ENCODE assay signal across 16 cellular contexts in the genomic region with DNA sequence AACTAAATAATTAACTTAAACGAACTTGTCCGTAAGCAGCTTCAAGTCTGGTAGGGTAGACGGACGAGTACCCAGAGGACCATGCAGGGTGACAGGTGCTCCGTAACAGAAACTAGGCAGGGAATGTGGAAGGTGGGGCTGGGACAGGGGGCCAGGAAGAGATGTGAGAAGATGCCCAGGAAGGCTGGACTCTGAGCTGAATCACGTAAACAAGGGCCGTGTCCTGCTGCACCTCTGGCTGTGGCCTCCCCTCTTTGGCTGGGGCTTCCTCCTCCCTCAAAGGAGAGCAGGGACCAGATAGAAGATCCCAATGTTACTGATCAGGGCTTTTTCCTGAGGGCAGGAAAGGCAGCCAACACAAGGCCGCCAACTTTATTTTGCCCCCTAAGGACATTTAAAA. TPM values are rescaled to one million over a fixed set of nuclear protein-coding genes. Genes with fewer than 3 reads are reported as not detected.
DNase-seq lines count a peak whose midpoint lies in the region; ATAC-seq lines count a peak whose summit lies in the region.
"Had no signal": no experiment of that assay in that cellular context is flagged by ENCODE, and none has a peak within 500 bp of the region (broad histone marks: within the 10 kb centered on the region; RNA-seq: fewer than 3 reads in every experiment).

No MANE protein-coding gene starts in this region.

- H3K27ac ChIP-seq in right cardiac atrium (ENCODE audit: low read length) = peak overlapping the region; percentile 46
- peak overlapping the region; percentile 16 for H3K27ac ChIP-seq in muscle layer of colon (ENCODE audit: low read depth, low read length)
- peak overlapping the region; percentile 73 for H3K27ac ChIP-seq in rectal smooth muscle tissue (ENCODE audit: low read depth, low read length)
- no peak overlapping the region for H3K27ac ChIP-seq in effector memory CD4-positive, alpha-beta T cell (ENCODE audit: insufficient read depth, low read length, poor library complexity, severe bottlenecking)

- H3K4me3 Mint-ChIP-seq in T-helper 17 cell = no peak overlapping the region
- H3K4me3 Mint-ChIP-seq: CD8-positive, alpha-beta T cell had no signal

- no peaks in the 10 kb centered on the region for H3K27me3 Mint-ChIP-seq in T-helper 17 cell

- intact Hi-C loops in right cardiac atrium (cut with DNase I) = no loop called here
- intact Hi-C loops in cardiac septum (cut with DNase I) = loop anchor here (5.0 kb wide), 1 partner anchor 40 kb away; no protein-coding TSS in a partner anchor

- 85% methylated on average over 8 of the region's 8 CpGs for WGBS in right cardiac atrium

- peaks cover 36% of the 10 kb centered on the region for H3K4me1 Mint-ChIP-seq in T-helper 17 cell

- no peak for ATAC-seq in right cardiac atrium
- ATAC-seq in T-helper 17 cell = no peak
- ATAC-seq in HG02852 (IDR thresholded peaks at IDR 0.05; ENCODE audit: unreplicated experiment) = no peak
- ATAC-seq: CD8-positive, alpha-beta T cell; K562 had no signal

- H3K36me3 Mint-ChIP-seq in T-helper 17 cell (ENCODE audit: low read depth) = no peaks in the 10 kb centered on the region

- no peaks in the 10 kb centered on the region for H3K36me3 ChIP-seq in muscle layer of colon (ENCODE audit: insufficient read depth, low read length)
- no peaks in the 10 kb centered on the region for H3K36me3 ChIP-seq in rectal smooth muscle tissue (ENCODE audit: control insufficient read depth, insufficient read depth, low read length)
- no peaks in the 10 kb centered on the region for H3K36me3 ChIP-seq in effector memory CD4-positive, alpha-beta T cell (ENCODE audit: control insufficient read depth, insufficient read depth, low read length)

- DNase-seq in right cardiac atrium = no peak
- no peak for DNase-seq in cardiac septum (ENCODE audit: low spot score)
- DNase-seq in effector memory CD4-positive, alpha-beta T cell = no peak
- DNase-seq in T-helper 9 cell = no peak
- no peak for DNase-seq in T-helper 17 cell
- DNase-seq: CD8-positive, alpha-beta T cell; DMS79; H7; MV-4-11; NCI-H2029; NCI-H510A; NCI-H774 had no signal

- no peak overlapping the region for H3K27ac Mint-ChIP-seq in T-helper 17 cell
- H3K27ac Mint-ChIP-seq: CD8-positive, alpha-beta T cell had no signal

- H3K9ac ChIP-seq in muscle layer of colon (ENCODE audit: low read length) (no peak overlapping the region), rectal smooth muscle tissue (ENCODE audit: low read length) (no peak overlapping the region)

- H3K4me3 ChIP-seq in right cardiac atrium (ENCODE audit: low read length) (no peak overlapping the region), muscle layer of colon (ENCODE audit: low read depth in 1 of 2, low read length in 2 of 2) (no peak overlapping the region), rectal smooth muscle tissue (ENCODE audit: low read length) (no peak overlapping the region)
- no peak overlapping the region for H3K4me3 ChIP-seq in effector memory CD4-positive, alpha-beta T cell (ENCODE audit: insufficient read depth, low read depth, low read length, poor library complexity, severe bottlenecking)
- H3K4me3 ChIP-seq: K562 had no signal

- H3K4me1 ChIP-seq in right cardiac atrium (ENCODE audit: control insufficient read depth, insufficient read depth, low read length) (peaks cover 16% of the 10 kb centered on the region), muscle layer of colon (ENCODE audit: insufficient read depth, low read length) (peaks cover 34% of the 10 kb centered on the region), rectal smooth muscle tissue (ENCODE audit: control insufficient read depth, insufficient read depth, low read length) (peaks cover 13% of the 10 kb centered on the region)
- H3K4me1 ChIP-seq in effector memory CD4-positive, alpha-beta T cell (ENCODE audit: control insufficient read depth, insufficient read depth, low read length, poor library complexity, severe bottlenecking) = peaks cover 5% of the 10 kb centered on the region

- no peaks in the 10 kb centered on the region for H3K27me3 ChIP-seq in right cardiac atrium (ENCODE audit: control insufficient read depth, insufficient read depth)
- no peaks in the 10 kb centered on the region for H3K27me3 ChIP-seq in muscle layer of colon (ENCODE audit: control insufficient read depth in 1 of 2, insufficient read depth in 2 of 2, low read length in 2 of 2)
- H3K27me3 ChIP-seq in rectal smooth muscle tissue (ENCODE audit: control insufficient read depth, insufficient read depth, low read length) = no peaks in the 10 kb centered on the region
- no peaks in the 10 kb centered on the region for H3K27me3 ChIP-seq in effector memory CD4-positive, alpha-beta T cell (replicated peaks; ENCODE audit: control insufficient read depth, insufficient read depth, low read length, poor library complexity, severe bottlenecking)

- no peaks in the 10 kb centered on the region for H3K9me3 ChIP-seq in right cardiac atrium (ENCODE audit: control insufficient read depth, low read length)
- no peaks in the 10 kb centered on the region for H3K9me3 ChIP-seq in muscle layer of colon (ENCODE audit: low read length)
- H3K9me3 ChIP-seq in effector memory CD4-positive, alpha-beta T cell (ENCODE audit: control insufficient read depth, low read length) = no peaks in the 10 kb centered on the region
- H3K9me3 ChIP-seq in T-helper 17 cell (ENCODE audit: control insufficient read depth, low read length, poor library complexity, severe bottlenecking) = no peaks in the 10 kb centered on the region

RNA-seq across cellular contexts. Expression of gene PACSIN2, which starts 47.9 kb away (rescaled TPM):
- 10 to 100 TPM; 66.7 to 85.6 (median 69.8) TPM for total RNA-seq in right cardiac atrium
- 40.4 TPM for polyA plus RNA-seq in right cardiac atrium
- total RNA-seq in cardiac septum = 41.5 TPM
- 10 to 100 TPM; 36.8 to 61.3 TPM for total RNA-seq in T-helper 17 cell
